ENCODE assay signal across 1 cellular context in the genomic region with DNA sequence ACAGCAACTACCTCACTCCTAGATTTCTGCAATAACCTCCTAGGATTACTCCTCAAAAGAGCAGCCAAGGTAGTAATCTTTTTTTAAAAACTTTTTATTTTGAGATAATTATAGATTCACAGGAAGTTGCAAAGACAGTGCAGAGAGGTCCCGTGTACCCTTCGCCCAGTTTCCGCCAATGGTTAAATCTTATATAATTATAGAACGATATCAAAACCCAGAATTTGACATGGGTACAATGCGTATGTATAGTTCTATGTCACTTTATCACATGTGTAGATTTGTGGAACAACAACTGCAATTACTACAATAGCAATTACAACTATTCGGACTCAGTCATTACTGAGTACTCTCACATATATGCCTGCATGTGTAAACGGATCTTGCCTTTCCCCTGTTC.
TF ChIP-seq lines count a peak whose summit lies in the region.

No MANE protein-coding gene starts in this region.

TF ChIP-seq in GM23338, 12 proteins besides CTCF, POLR2A, EP300 and RAD21 (continued from another document):
- TF ChIP-seq ZNF462 (CRISPR knock-in tag; IDR thresholded peaks at IDR 0.05) (no peak), STAT1 (IDR thresholded peaks at IDR 0.05; ENCODE audit: unreplicated experiment) (no peak), ZNF114 (CRISPR knock-in tag; IDR thresholded peaks at IDR 0.05) (no peak), EZH2 (IDR thresholded peaks at IDR 0.05; ENCODE audit: low read depth, unreplicated experiment) (no peak), ZNF331 (CRISPR knock-in tag; IDR thresholded peaks at IDR 0.05; ENCODE audit: low read depth) (no peak), JUNB (IDR thresholded peaks at IDR 0.05; ENCODE audit: unreplicated experiment) (no peak)
- TF ChIP-seq, protein P1, sequence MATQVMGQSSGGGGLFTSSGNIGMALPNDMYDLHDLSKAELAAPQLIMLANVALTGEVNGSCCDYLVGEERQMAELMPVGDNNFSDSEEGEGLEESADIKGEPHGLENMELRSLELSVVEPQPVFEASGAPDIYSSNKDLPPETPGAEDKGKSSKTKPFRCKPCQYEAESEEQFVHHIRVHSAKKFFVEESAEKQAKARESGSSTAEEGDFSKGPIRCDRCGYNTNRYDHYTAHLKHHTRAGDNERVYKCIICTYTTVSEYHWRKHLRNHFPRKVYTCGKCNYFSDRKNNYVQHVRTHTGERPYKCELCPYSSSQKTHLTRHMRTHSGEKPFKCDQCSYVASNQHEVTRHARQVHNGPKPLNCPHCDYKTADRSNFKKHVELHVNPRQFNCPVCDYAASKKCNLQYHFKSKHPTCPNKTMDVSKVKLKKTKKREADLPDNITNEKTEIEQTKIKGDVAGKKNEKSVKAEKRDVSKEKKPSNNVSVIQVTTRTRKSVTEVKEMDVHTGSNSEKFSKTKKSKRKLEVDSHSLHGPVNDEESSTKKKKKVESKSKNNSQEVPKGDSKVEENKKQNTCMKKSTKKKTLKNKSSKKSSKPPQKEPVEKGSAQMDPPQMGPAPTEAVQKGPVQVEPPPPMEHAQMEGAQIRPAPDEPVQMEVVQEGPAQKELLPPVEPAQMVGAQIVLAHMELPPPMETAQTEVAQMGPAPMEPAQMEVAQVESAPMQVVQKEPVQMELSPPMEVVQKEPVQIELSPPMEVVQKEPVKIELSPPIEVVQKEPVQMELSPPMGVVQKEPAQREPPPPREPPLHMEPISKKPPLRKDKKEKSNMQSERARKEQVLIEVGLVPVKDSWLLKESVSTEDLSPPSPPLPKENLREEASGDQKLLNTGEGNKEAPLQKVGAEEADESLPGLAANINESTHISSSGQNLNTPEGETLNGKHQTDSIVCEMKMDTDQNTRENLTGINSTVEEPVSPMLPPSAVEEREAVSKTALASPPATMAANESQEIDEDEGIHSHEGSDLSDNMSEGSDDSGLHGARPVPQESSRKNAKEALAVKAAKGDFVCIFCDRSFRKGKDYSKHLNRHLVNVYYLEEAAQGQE (IDR thresholded peaks at IDR 0.05; ENCODE audit: unreplicated experiment) = no peak
